ENCODE assay signal across 7 cellular contexts in genomic region chr19:43464089-43464775, GRCh38. TPM values are rescaled to one million over a fixed set of nuclear protein-coding genes. Genes with fewer than 3 reads are reported as not detected.
DNase-seq lines count a peak whose midpoint lies in the region; ATAC-seq and TF ChIP-seq lines count a peak whose summit lies in the region.

No MANE protein-coding gene starts in this region.

- intact Hi-C loops in colonic mucosa (cut with DNase I): no loop called here

- peak overlapping the region; percentile 75 for H3K27ac ChIP-seq in colonic mucosa
- peak overlapping the region; percentile 10 for H3K27ac ChIP-seq in mesenchymal stem cell (ENCODE audit: low read length, poor library complexity, severe bottlenecking)

- H3K4ac ChIP-seq in mesenchymal stem cell (ENCODE audit: low read depth in 1 of 2, low read length in 2 of 2): peak overlapping the region in 1 of 2 experiments; percentile 35

- H3K9ac ChIP-seq in colonic mucosa (ENCODE audit: low read depth in 2 of 2, low read length in 2 of 2) (peak overlapping the region; percentile 27 to 63), mesenchymal stem cell (ENCODE audit: low read length) (peak overlapping the region; percentile 61)

- no peak overlapping the region for H2BK120ac ChIP-seq in mesenchymal stem cell (ENCODE audit: low read depth, low read length)

- H2AFZ ChIP-seq in mesenchymal stem cell (ENCODE audit: low read depth, low read length): peak overlapping the region; percentile 60

- H3K27me3 ChIP-seq in colonic mucosa (no peaks in the 10 kb centered on the region), mesenchymal stem cell (ENCODE audit: control insufficient read depth in 1 of 2, insufficient read depth in 1 of 2, low read length in 2 of 2) (peaks cover 17 to 31% of the 10 kb centered on the region in 2 experiments)

- H3K18ac ChIP-seq in mesenchymal stem cell (ENCODE audit: low read depth in 1 of 2, low read length in 2 of 2): peak overlapping the region in 1 of 2 experiments; percentile 58

- H3K4me1 Mint-ChIP-seq in stimulated activated naive B cell treated with anti-CD40 and anti-IgM and Interleukin-4, amounts not matched to agents 10 μg/mL and 1 μg/mL and 100 μg/mL, for 72 hours: peaks cover 18 to 41% of the 10 kb centered on the region in 2 donors

- no peaks in the 10 kb centered on the region for H3K9me3 ChIP-seq in colonic mucosa
- no peaks in the 10 kb centered on the region for H3K9me3 ChIP-seq in mesenchymal stem cell (ENCODE audit: control insufficient read depth, low read length)

- peaks cover 4% of the 10 kb centered on the region for H3K4me1 ChIP-seq in colonic mucosa
- H3K4me1 ChIP-seq in mesenchymal stem cell (ENCODE audit: control insufficient read depth, insufficient read depth, low read depth, low read length): peaks cover 18% of the 10 kb centered on the region

- peak overlapping the region; percentile 88 to 92 for H3K4me3 Mint-ChIP-seq in stimulated activated naive B cell treated with anti-CD40 and anti-IgM and Interleukin-4, amounts not matched to agents 10 μg/mL and 1 μg/mL and 100 μg/mL, for 72 hours

- no peak overlapping the region for H4K91ac ChIP-seq in mesenchymal stem cell (ENCODE audit: low read length)

- no peak overlapping the region for H2AK5ac ChIP-seq in mesenchymal stem cell (ENCODE audit: low read length, severe bottlenecking)

- peak overlapping the region; percentile 96 for H3K4me2 ChIP-seq in mesenchymal stem cell (ENCODE audit: low read length, poor library complexity, severe bottlenecking)

- H3K23ac ChIP-seq in mesenchymal stem cell (ENCODE audit: low read length in 2 of 2): no peak overlapping the region

- no peaks in the 10 kb centered on the region for H3K36me3 ChIP-seq in colonic mucosa
- H3K36me3 ChIP-seq in mesenchymal stem cell (ENCODE audit: control insufficient read depth in 1 of 2, insufficient read depth in 2 of 2, low read depth in 1 of 2, low read length in 2 of 2): no peaks in the 10 kb centered on the region

- peak; percentile 59 for DNase-seq in SK-N-DZ (ENCODE audit: low spot score)
- peak; percentile 84 for DNase-seq in colonic mucosa
- DNase-seq in mesenchymal stem cell: no peak
- DNase-seq in stimulated activated naive B cell treated with anti-CD40 and anti-IgM and Interleukin-4, amounts not matched to agents 10 μg/mL and 1 μg/mL and 100 μg/mL, for 72 hours: no peak
- DNase-seq in DMS79 treated with DMSO at 0.1 percent for 48 hours (lab: John Stamatoyannopoulos, UW): no peak

- H3K27me3 Mint-ChIP-seq in stimulated activated naive B cell treated with anti-CD40 and anti-IgM and Interleukin-4, amounts not matched to agents 10 μg/mL and 1 μg/mL and 100 μg/mL, for 72 hours: peaks cover 10 to 28% of the 10 kb centered on the region in 2 donors

- H3K36me3 Mint-ChIP-seq in stimulated activated naive B cell treated with anti-CD40 and anti-IgM and Interleukin-4, amounts not matched to agents 10 μg/mL and 1 μg/mL and 100 μg/mL, for 72 hours: no peaks in the 10 kb centered on the region

- H2BK5ac ChIP-seq in mesenchymal stem cell (ENCODE audit: low read depth, low read length, poor library complexity, severe bottlenecking): no peak overlapping the region

- H3K79me1 ChIP-seq in mesenchymal stem cell (replicated peaks; ENCODE audit: low read length, poor library complexity, severe bottlenecking): no peaks in the 10 kb centered on the region

- WGBS in mesenchymal stem cell: 24% methylated on average over 31 of the region's 36 CpGs

- TF ChIP-seq CTCF in colonic mucosa (IDR thresholded peaks at IDR 0.05): no peak

- H3K9me3 Mint-ChIP-seq in stimulated activated naive B cell treated with anti-CD40 and anti-IgM and Interleukin-4, amounts not matched to agents 10 μg/mL and 1 μg/mL and 100 μg/mL, for 72 hours: no peaks in the 10 kb centered on the region

- peak overlapping the region; percentile 81 for H4K8ac ChIP-seq in mesenchymal stem cell (ENCODE audit: low read length)

- H3K27ac Mint-ChIP-seq in stimulated activated naive B cell treated with anti-CD40 and anti-IgM and Interleukin-4, amounts not matched to agents 10 μg/mL and 1 μg/mL and 100 μg/mL, for 72 hours: peak overlapping the region; percentile 70

- H3K4me3 ChIP-seq in colonic mucosa: peak overlapping the region; percentile 54
- peak overlapping the region; percentile 71 to 86 for H3K4me3 ChIP-seq in mesenchymal stem cell (ENCODE audit: insufficient read depth in 1 of 2, low read depth in 1 of 2, low read length in 2 of 2)

- ATAC-seq in GM18909 (IDR thresholded peaks at IDR 0.05; ENCODE audit: poor library complexity, unreplicated experiment): peak; percentile 31
- peak; percentile 29 for ATAC-seq in HG02884 (IDR thresholded peaks at IDR 0.05; ENCODE audit: unreplicated experiment)
- ATAC-seq in stimulated activated naive B cell treated with anti-CD40 and anti-IgM and Interleukin-4, amounts not matched to agents 10 μg/mL and 1 μg/mL and 100 μg/mL, for 72 hours (replicated peaks): peak; percentile 48 to 53

- no peak overlapping the region for H2BK12ac ChIP-seq in mesenchymal stem cell (ENCODE audit: low read length in 2 of 2)

- no peak overlapping the region for H3K14ac ChIP-seq in mesenchymal stem cell (ENCODE audit: low read length in 2 of 2)

- no peak overlapping the region for H2BK15ac ChIP-seq in mesenchymal stem cell (ENCODE audit: low read depth, poor library complexity, severe bottlenecking)

RNA-seq across cellular contexts. Expression of gene LYPD3, which starts 1.2 kb away (rescaled TPM):
- 0.12 TPM in 1 of 2 replicates, not detected in the other for polyA plus RNA-seq in SK-N-DZ (2014; cell fraction: cytosol; rRNA removed)
- polyA plus RNA-seq in SK-N-DZ (2014; cell fraction: nucleus; rRNA removed): not detected in 2 replicates
- under 1 TPM; 0.42 to 0.59 TPM for total RNA-seq in colonic mucosa
- 0.54 TPM for polyA plus RNA-seq in mesenchymal stem cell (2013, experiment 1 of 2)
- 0.55 TPM for polyA plus RNA-seq in mesenchymal stem cell (2013, experiment 2 of 2)

RNA-seq across cellular contexts. Expression of gene PHLDB3, which starts 40.3 kb away (rescaled TPM):
- polyA plus RNA-seq in SK-N-DZ (2014; cell fraction: cytosol; rRNA removed): 4.5 and 6.5 TPM in 2 replicates
- polyA plus RNA-seq in SK-N-DZ (2014; cell fraction: nucleus; rRNA removed): 12.4 and 12.6 TPM in 2 replicates
- total RNA-seq in colonic mucosa: 10 to 100 TPM in 1 of 2 donors, 1 to 10 TPM in 1; 6.8 to 24.0 TPM
- polyA plus RNA-seq in mesenchymal stem cell (2013, experiment 1 of 2): 6.6 TPM
- 6.1 TPM for polyA plus RNA-seq in mesenchymal stem cell (2013, experiment 2 of 2)

RNA-seq across cellular contexts. Expression of gene TEX101, which starts 49.5 kb away (rescaled TPM):
- polyA plus RNA-seq in SK-N-DZ (2014; cell fraction: cytosol; rRNA removed): not detected in 2 replicates
- polyA plus RNA-seq in SK-N-DZ (2014; cell fraction: nucleus; rRNA removed): not detected in 2 replicates
- under 1 TPM in 1 of 2 donors, not detected in 1; 0.17 TPM for total RNA-seq in colonic mucosa
- not detected for polyA plus RNA-seq in mesenchymal stem cell (2013, experiment 1 of 2)
- polyA plus RNA-seq in mesenchymal stem cell (2013, experiment 2 of 2): not detected

Comparison
In these comparisons a context has a peak if more than half of its experiments do, and no peak if none do; other contexts are left out.
1. DNase-seq: peak in SK-N-DZ (single experiment) and colonic mucosa (single experiment); none in mesenchymal stem cell (single experiment), stimulated activated naive B cell treated with anti-CD40 and anti-IgM and Interleukin-4, amounts not matched to agents 10 μg/mL and 1 μg/mL and 100 μg/mL, for 72 hours (single experiment) and DMS79 treated with DMSO at 0.1 percent for 48 hours (single experiment).
2. Peak in every context shown above with its lines, with median percentiles within 50 percentile points of each other: ATAC-seq.